ENCODE assay signal across 16 cellular contexts in genomic region chr12:108605000-108605689, GRCh38. TPM values are rescaled to one million over a fixed set of nuclear protein-coding genes. Genes with fewer than 3 reads are reported as not detected.
DNase-seq lines count a peak whose midpoint lies in the region; ATAC-seq lines count a peak whose summit lies in the region.
"Had no signal": no experiment of that assay in that cellular context is flagged by ENCODE, and none has a peak within 500 bp of the region (broad histone marks: within the 10 kb centered on the region; RNA-seq: fewer than 3 reads in every experiment).

No MANE protein-coding gene starts in this region.

- no peaks in the 10 kb centered on the region for H3K27me3 Mint-ChIP-seq in activated naive CD4-positive, alpha-beta T cell treated with anti-CD3 and anti-CD28 coated beads, Interleukin-2, amount 50 U/mL, for 24 hours
- H3K27me3 Mint-ChIP-seq in activated CD4-positive, alpha-beta memory T cell treated with anti-CD3 and anti-CD28 coated beads, Interleukin-2, amount 10 ng/mL, durations not matched to agents 7 days and 5 days: peaks cover 2% of the 10 kb centered on the region
- peaks cover 8 to 27% of the 10 kb centered on the region in 2 donors for H3K27me3 Mint-ChIP-seq in stimulated activated naive B cell treated with anti-CD40 and anti-IgM and Interleukin-4, amounts not matched to agents 10 μg/mL and 1 μg/mL and 100 μg/mL, for 72 hours

- H3K9me3 Mint-ChIP-seq in activated naive CD4-positive, alpha-beta T cell treated with anti-CD3 and anti-CD28 coated beads, Interleukin-2, amount 50 U/mL, for 24 hours: no peaks in the 10 kb centered on the region
- H3K9me3 Mint-ChIP-seq in activated CD4-positive, alpha-beta memory T cell treated with anti-CD3 and anti-CD28 coated beads, Interleukin-2, amount 10 ng/mL, durations not matched to agents 7 days and 5 days: peaks cover 3% of the 10 kb centered on the region
- peaks cover 0 to 3% of the 10 kb centered on the region in 2 donors for H3K9me3 Mint-ChIP-seq in stimulated activated naive B cell treated with anti-CD40 and anti-IgM and Interleukin-4, amounts not matched to agents 10 μg/mL and 1 μg/mL and 100 μg/mL, for 72 hours

- no peak overlapping the region for H3K4me3 Mint-ChIP-seq in activated naive CD4-positive, alpha-beta T cell treated with anti-CD3 and anti-CD28 coated beads, Interleukin-2, amount 50 U/mL, for 24 hours
- H3K4me3 Mint-ChIP-seq in activated CD4-positive, alpha-beta memory T cell treated with anti-CD3 and anti-CD28 coated beads, Interleukin-2, amount 10 ng/mL, durations not matched to agents 7 days and 5 days: peak overlapping the region; percentile 36
- peak overlapping the region in 1 of 2 donors; percentile 18 for H3K4me3 Mint-ChIP-seq in stimulated activated naive B cell treated with anti-CD40 and anti-IgM and Interleukin-4, amounts not matched to agents 10 μg/mL and 1 μg/mL and 100 μg/mL, for 72 hours

- no peaks in the 10 kb centered on the region for H3K36me3 Mint-ChIP-seq in activated naive CD4-positive, alpha-beta T cell treated with anti-CD3 and anti-CD28 coated beads, Interleukin-2, amount 50 U/mL, for 24 hours
- H3K36me3 Mint-ChIP-seq in activated CD4-positive, alpha-beta memory T cell treated with anti-CD3 and anti-CD28 coated beads, Interleukin-2, amount 10 ng/mL, durations not matched to agents 7 days and 5 days (ENCODE audit: low read depth): peaks cover 4% of the 10 kb centered on the region
- no peaks in the 10 kb centered on the region for H3K36me3 Mint-ChIP-seq in stimulated activated naive B cell treated with anti-CD40 and anti-IgM and Interleukin-4, amounts not matched to agents 10 μg/mL and 1 μg/mL and 100 μg/mL, for 72 hours

- DNase-seq in activated naive CD4-positive, alpha-beta T cell treated with anti-CD3 and anti-CD28 coated beads, Interleukin-2, amount 50 U/mL, for 16 hours: no peak
- DNase-seq in activated CD4-positive, alpha-beta memory T cell treated with anti-CD3 and anti-CD28 coated beads, Interleukin-2, amount 10 ng/mL, durations not matched to agents 7 days and 5 days: no peak
- DNase-seq in fibroblast of gingiva (ENCODE audit: low read depth) (peak; percentile 27), NCI-H345 treated with DMSO at 0.1 percent for 48 hours (lab: John Stamatoyannopoulos, UW; ENCODE audit: unreplicated experiment) (no peak), SW480 (ENCODE audit: low spot score) (no peak), NCI-H146 treated with DMSO at 0.1 percent for 48 hours (lab: John Stamatoyannopoulos, UW; ENCODE audit: unreplicated experiment) (no peak)
- DNase-seq in stimulated activated naive B cell treated with anti-CD40 and anti-IgM and Interleukin-4, amounts not matched to agents 10 μg/mL and 1 μg/mL and 100 μg/mL, for 72 hours: no peak
- DNase-seq: activated CD4-positive, alpha-beta T cell treated with anti-CD3 and anti-CD28 coated beads for 48 hours; AML-193; cortex of kidney; GM23248; NCI-H146; NCI-H82; retina; stimulated activated CD4-positive, alpha-beta T cell treated with anti-CD3 and anti-CD28 coated beads, Interleukin-4, amount 100 ng/mL, for 1 hour had no signal

- peak; percentile 43 to 50 for ATAC-seq in stimulated activated naive B cell treated with anti-CD40 and anti-IgM and Interleukin-4, amounts not matched to agents 10 μg/mL and 1 μg/mL and 100 μg/mL, for 72 hours (replicated peaks)

- POLR2A ChIA-PET in activated CD4-positive, alpha-beta memory T cell treated with anti-CD3 and anti-CD28 coated beads, Interleukin-2, amount 10 ng/mL, durations not matched to agents 7 days and 5 days (lab: Charles Lee): no interaction called here

- CTCF ChIA-PET in activated CD4-positive, alpha-beta memory T cell treated with anti-CD3 and anti-CD28 coated beads, Interleukin-2, amount 10 ng/mL, durations not matched to agents 7 days and 5 days (lab: Charles Lee): interaction anchor here (2.1 kb wide), 1 partner anchor 13 kb away, joined by 14 read pairs; no protein-coding TSS in a partner anchor

- peak overlapping the region; percentile 61 for H3K27ac Mint-ChIP-seq in activated naive CD4-positive, alpha-beta T cell treated with anti-CD3 and anti-CD28 coated beads, Interleukin-2, amount 50 U/mL, for 24 hours
- peak overlapping the region; percentile 26 for H3K27ac Mint-ChIP-seq in activated CD4-positive, alpha-beta memory T cell treated with anti-CD3 and anti-CD28 coated beads, Interleukin-2, amount 10 ng/mL, durations not matched to agents 7 days and 5 days
- peak overlapping the region; percentile 44 for H3K27ac Mint-ChIP-seq in stimulated activated naive B cell treated with anti-CD40 and anti-IgM and Interleukin-4, amounts not matched to agents 10 μg/mL and 1 μg/mL and 100 μg/mL, for 72 hours

- H3K4me1 Mint-ChIP-seq in activated naive CD4-positive, alpha-beta T cell treated with anti-CD3 and anti-CD28 coated beads, Interleukin-2, amount 50 U/mL, for 24 hours: no peaks in the 10 kb centered on the region
- H3K4me1 Mint-ChIP-seq in activated CD4-positive, alpha-beta memory T cell treated with anti-CD3 and anti-CD28 coated beads, Interleukin-2, amount 10 ng/mL, durations not matched to agents 7 days and 5 days: no peaks in the 10 kb centered on the region
- peaks cover 13 to 14% of the 10 kb centered on the region in 2 donors for H3K4me1 Mint-ChIP-seq in stimulated activated naive B cell treated with anti-CD40 and anti-IgM and Interleukin-4, amounts not matched to agents 10 μg/mL and 1 μg/mL and 100 μg/mL, for 72 hours

RNA-seq across cellular contexts. Expression of gene TMEM119, which starts 7.3 kb away (rescaled TPM):
- 1 to 10 TPM in 1 of 2 experiments, under 1 TPM in 1; 0.80 to 1.0 TPM for total RNA-seq in activated CD4-positive, alpha-beta memory T cell treated with anti-CD3 and anti-CD28 coated beads, Interleukin-2, amount 10 ng/mL, durations not matched to agents 7 days and 5 days

RNA-seq across cellular contexts. Expression of gene SELPLG, which starts 28.5 kb away (rescaled TPM):
- 100 to 1,000 TPM; 289 to 301 TPM for total RNA-seq in activated CD4-positive, alpha-beta memory T cell treated with anti-CD3 and anti-CD28 coated beads, Interleukin-2, amount 10 ng/mL, durations not matched to agents 7 days and 5 days

RNA-seq across cellular contexts. Expression of gene ISCU, which starts 42.7 kb away (rescaled TPM):
- 10 to 100 TPM; 69.9 to 74.1 TPM for total RNA-seq in activated CD4-positive, alpha-beta memory T cell treated with anti-CD3 and anti-CD28 coated beads, Interleukin-2, amount 10 ng/mL, durations not matched to agents 7 days and 5 days

RNA-seq across cellular contexts. Expression of gene SART3, which starts 44.2 kb away (rescaled TPM):
- 10 to 100 TPM; 68.9 to 70.3 TPM for total RNA-seq in activated CD4-positive, alpha-beta memory T cell treated with anti-CD3 and anti-CD28 coated beads, Interleukin-2, amount 10 ng/mL, durations not matched to agents 7 days and 5 days
